In genomic region chr1:6423321-6423999, GRCh38 we compare ENCODE assay signal across 8 cellular contexts. TPM values are rescaled to one million over a fixed set of nuclear protein-coding genes. Genes with fewer than 3 reads are reported as not detected.
A peak's percentile ranks its signal among the peaks of the same experiment; 100 is the strongest.
DNase-seq lines count a peak whose midpoint lies in the region; ATAC-seq, FAIRE-seq and TF ChIP-seq lines count a peak whose summit lies in the region.

No MANE protein-coding gene starts in this region.

- peak overlapping the region; percentile 94 for H2BK15ac ChIP-seq in neuronal stem cell (ENCODE audit: low read length)

- ATAC-seq in upper lobe of right lung (peak; percentile 69), GM18907 (IDR thresholded peaks at IDR 0.05; ENCODE audit: unreplicated experiment) (no peak)

- POLR2A ChIA-PET in AG04450 (lab: Yijun Ruan, JAX) = no interaction called here

- H4K91ac ChIP-seq in neuronal stem cell (ENCODE audit: low read depth, low read length, poor library complexity) = no peak overlapping the region

- H2BK5ac ChIP-seq in neuronal stem cell (ENCODE audit: low read length) = no peak overlapping the region

- TF ChIP-seq CTCF in AG04450 (IDR thresholded peaks at IDR 0.05; ENCODE audit: low read depth, low read length) (peak; percentile 49), upper lobe of right lung (IDR thresholded peaks at IDR 0.05) (peak; percentile 73)

- H3K4me3 ChIP-seq in AG04450 (ENCODE audit: low read depth, low read length) (no peak overlapping the region), neuronal stem cell (ENCODE audit: low read length in 2 of 2) (no peak overlapping the region), upper lobe of right lung (no peak overlapping the region)
- H3K4me3 ChIP-seq in effector memory CD4-positive, alpha-beta T cell (ENCODE audit: insufficient read depth, low read depth, low read length, poor library complexity, severe bottlenecking) = peak overlapping the region; percentile 9

- WGBS in neuronal stem cell (ENCODE audit: extremely low coverage in 2 of 2, insufficient read length in 2 of 2, insufficient replicate concordance in 1 of 2), 2 donors = no CpG with 5 or more reads among the region's 24 CpGs

- peak overlapping the region; percentile 85 for H2BK12ac ChIP-seq in neuronal stem cell (ENCODE audit: low read length)

- peaks cover 40% of the 10 kb centered on the region for H3K4me1 ChIP-seq in effector memory CD4-positive, alpha-beta T cell (ENCODE audit: control insufficient read depth, insufficient read depth, low read length, poor library complexity, severe bottlenecking)
- H3K4me1 ChIP-seq in neuronal stem cell (ENCODE audit: control insufficient read depth in 2 of 2, insufficient read depth in 1 of 2, low read depth in 1 of 2, low read length in 2 of 2) (peaks cover 6 to 7% of the 10 kb centered on the region in 2 donors), upper lobe of right lung (peaks cover 34% of the 10 kb centered on the region)

- H3K79me1 ChIP-seq in neuronal stem cell (ENCODE audit: low read depth, low read length) = peaks cover 2% of the 10 kb centered on the region

- peak overlapping the region; percentile 28 for H2AFZ ChIP-seq in neuronal stem cell (ENCODE audit: low read length)

- no peak overlapping the region for H3K27ac ChIP-seq in AG04450 (ENCODE audit: low read depth, low read length)
- no peak overlapping the region for H3K27ac ChIP-seq in effector memory CD4-positive, alpha-beta T cell (ENCODE audit: insufficient read depth, low read length, poor library complexity, severe bottlenecking)
- H3K27ac ChIP-seq in neuronal stem cell (replicated peaks; ENCODE audit: low read length) = no peak overlapping the region
- H3K27ac ChIP-seq in upper lobe of right lung = no peak overlapping the region

- no peak overlapping the region for H2BK120ac ChIP-seq in neuronal stem cell (ENCODE audit: low read depth, low read length)

- FAIRE-seq in GM19239 (lab: Jason Lieb, UNC) = no peak

- peak overlapping the region; percentile 66 for H3K9ac ChIP-seq in neuronal stem cell (ENCODE audit: low read depth, low read length, poor library complexity)

- peak overlapping the region; percentile 29 for H3K23ac ChIP-seq in neuronal stem cell (ENCODE audit: low read depth, low read length, poor library complexity)

- H4K8ac ChIP-seq in neuronal stem cell (ENCODE audit: low read depth, low read length) = no peak overlapping the region

- H3K9me3 ChIP-seq in AG04450 (ENCODE audit: control insufficient read depth, insufficient read depth, low read length) (no peaks in the 10 kb centered on the region; the same call in 1 of the 2 replicates), neuronal stem cell (replicated peaks in 1 of 2; ENCODE audit: control insufficient read depth in 2 of 2, insufficient read depth in 1 of 2, low read depth in 1 of 2, low read length in 2 of 2) (no peaks in the 10 kb centered on the region), upper lobe of right lung (no peaks in the 10 kb centered on the region)
- H3K9me3 ChIP-seq in effector memory CD4-positive, alpha-beta T cell (ENCODE audit: control insufficient read depth, low read length) = no peaks in the 10 kb centered on the region

- intact Hi-C loops in upper lobe of right lung (cut with DNase I) = no loop called here

- H3K14ac ChIP-seq in neuronal stem cell (ENCODE audit: low read length) = no peak overlapping the region

- H3K36me3 ChIP-seq in effector memory CD4-positive, alpha-beta T cell (ENCODE audit: control insufficient read depth, insufficient read depth, low read length) = no peaks in the 10 kb centered on the region
- H3K36me3 ChIP-seq in neuronal stem cell (replicated peaks in 1 of 2; ENCODE audit: control insufficient read depth in 2 of 2, insufficient read depth in 2 of 2, low read length in 2 of 2) (no peaks in the 10 kb centered on the region), upper lobe of right lung (no peaks in the 10 kb centered on the region)

- H3K18ac ChIP-seq in neuronal stem cell (ENCODE audit: low read length) = peak overlapping the region; percentile 89

- H2AK5ac ChIP-seq in neuronal stem cell (ENCODE audit: low read depth, low read length) = peak overlapping the region; percentile 76

- peak overlapping the region; percentile 57 for H3K4ac ChIP-seq in neuronal stem cell (ENCODE audit: low read length)

- DNase-seq in AG04450 (ENCODE audit: low read depth, low spot score) (no peak), GM19239 (ENCODE audit: insufficient read length, low spot score) (peak; percentile 94), NCI-H226 (peak; percentile 61), neuronal stem cell (ENCODE audit: low spot score) (no peak), upper lobe of right lung (peak; percentile 84)
- DNase-seq in activated CD4-positive, alpha-beta T cell treated with anti-CD3 and anti-CD28 coated beads, Interleukin-2, amount 50 U/mL, for 4 hours = peak; percentile 70 to 75
- peak; percentile 41 to 54 (median 47) for DNase-seq in effector memory CD4-positive, alpha-beta T cell

- CTCF ChIA-PET in AG04450 (lab: Charles Lee) = interaction anchor here (0.5 to 1.9 kb wide), 3 partner anchors 15 to 87 kb away, joined by 3 to 9 read pairs (median 7); no protein-coding TSS in a partner anchor

- peaks cover 76% of the 10 kb centered on the region for H3K27me3 ChIP-seq in AG04450 (ENCODE audit: control insufficient read depth, insufficient read depth, low read length)
- H3K27me3 ChIP-seq in effector memory CD4-positive, alpha-beta T cell (replicated peaks; ENCODE audit: control insufficient read depth, insufficient read depth, low read length, poor library complexity, severe bottlenecking) = peaks cover 38% of the 10 kb centered on the region
- H3K27me3 ChIP-seq in neuronal stem cell (ENCODE audit: control insufficient read depth in 3 of 3, insufficient read depth in 3 of 3, low read depth in 1 of 3, low read length in 3 of 3) = peaks cover 44 to 97% (median 79%) of the 10 kb centered on the region in 3 experiments
- H3K27me3 ChIP-seq in upper lobe of right lung = peaks cover 93% of the 10 kb centered on the region

- H3K4me2 ChIP-seq in neuronal stem cell (ENCODE audit: insufficient read depth, low read length, poor library complexity, severe bottlenecking) = peak overlapping the region; percentile 14

RNA-seq across cellular contexts. Expression of gene ESPN, which starts 1.1 kb away (rescaled TPM):
- polyA plus RNA-seq in AG04450 (2011; rRNA removed) = not detected in 2 replicates
- polyA minus RNA-seq in AG04450 (2011; rRNA and poly(A)+ RNA removed) = not detected in 2 replicates
- polyA plus RNA-seq in neuronal stem cell (2013, experiment 1 of 2) = 3.5 TPM
- polyA plus RNA-seq in neuronal stem cell (2013, experiment 2 of 2) = 3.6 TPM
- 4.3 TPM for total RNA-seq in upper lobe of right lung

RNA-seq across cellular contexts. Expression of gene HES2, which starts 3.7 kb away (rescaled TPM):
- not detected in 2 replicates for polyA plus RNA-seq in AG04450 (2011; rRNA removed)
- not detected in 2 replicates for polyA minus RNA-seq in AG04450 (2011; rRNA and poly(A)+ RNA removed)
- 0.26 TPM for polyA plus RNA-seq in neuronal stem cell (2013, experiment 1 of 2)
- 0.22 TPM for polyA plus RNA-seq in neuronal stem cell (2013, experiment 2 of 2)
- 5.7 TPM for total RNA-seq in upper lobe of right lung

RNA-seq across cellular contexts. Expression of gene ACOT7, which starts 29.9 kb away (rescaled TPM):
- polyA plus RNA-seq in AG04450 (2011; rRNA removed) = 80.1 and 102 TPM in 2 replicates
- 38.7 and 51.3 TPM in 2 replicates for polyA minus RNA-seq in AG04450 (2011; rRNA and poly(A)+ RNA removed)
- 83.2 TPM for polyA plus RNA-seq in neuronal stem cell (2013, experiment 1 of 2)
- 81.2 TPM for polyA plus RNA-seq in neuronal stem cell (2013, experiment 2 of 2)
- total RNA-seq in upper lobe of right lung = 22.8 TPM

RNA-seq across cellular contexts. Expression of gene TNFRSF25, which starts 42.5 kb away (rescaled TPM):
- polyA plus RNA-seq in AG04450 (2011; rRNA removed) = 2.7 and 3.3 TPM in 2 replicates
- 1.5 and 2.4 TPM in 2 replicates for polyA minus RNA-seq in AG04450 (2011; rRNA and poly(A)+ RNA removed)
- 14.5 TPM for polyA plus RNA-seq in neuronal stem cell (2013, experiment 1 of 2)
- polyA plus RNA-seq in neuronal stem cell (2013, experiment 2 of 2) = 14.1 TPM
- total RNA-seq in upper lobe of right lung = 10.0 TPM

Comparison
In these comparisons a context has a peak if more than half of its experiments do, and no peak if none do; other contexts are left out.
1. DNase-seq: peak in GM19239 (single experiment), NCI-H226 (single experiment), activated CD4-positive, alpha-beta T cell treated with anti-CD3 and anti-CD28 coated beads, Interleukin-2, amount 50 U/mL, for 4 hours (2 of 2), effector memory CD4-positive, alpha-beta T cell (3 of 3) and upper lobe of right lung (single experiment); none in AG04450 (single experiment) and neuronal stem cell (single experiment).